ENCODE assay signal across 20 cellular contexts in genomic region chr17:33942414-33942813, GRCh38.
"Had no signal": no experiment of that assay in that cellular context is flagged by ENCODE, and none has a peak within 500 bp of the region (broad histone marks: within the 10 kb centered on the region; RNA-seq: fewer than 3 reads in every experiment).

No MANE protein-coding gene starts in this region.

- H3K27ac ChIP-seq: epithelial cell of prostate, lower lobe of right lung, right lobe of liver, tibial nerve had no signal

- DNase-seq: activated B cell treated with CpG ODN at 0.5 μM for 24 hours; activated CD4-positive, alpha-beta T cell treated with anti-CD3 and anti-CD28 coated beads, Interleukin-2, amount 50 U/mL, for 1 hour; activated CD8-positive, alpha-beta T cell treated with anti-CD3 and anti-CD28 coated beads for 36 hours; activated naive CD8-positive, alpha-beta T cell treated with anti-CD3 and anti-CD28 coated beads, Interleukin-2, amount 50 U/mL, for 24 hours; activated T-cell treated with anti-CD3 and anti-CD28 coated beads, Interleukin-2, amount 50 U/mL, for 48 hours; amygdala; dermis blood vessel endothelial cell; effector CD4-positive, alpha-beta T cell; hippocampal formation; immature natural killer cell; kidney; left colon; lower lobe of right lung; mesenchymal stem cell; natural killer cell; right lobe of liver; stimulated activated CD4-positive, alpha-beta T cell treated with anti-CD3 and anti-CD28 coated beads, Interleukin-2, amount 100 ng/mL, for 48 hours; stimulated activated naive CD4-positive, alpha-beta T cell treated with Interleukin-2 at 50 U/mL for 16 hours had no signal

- H3K4me3 ChIP-seq: lower lobe of right lung, right lobe of liver, tibial nerve had no signal

- H3K9me3 ChIP-seq: lower lobe of right lung, right lobe of liver, tibial nerve had no signal

- H3K36me3 ChIP-seq: lower lobe of right lung, right lobe of liver, tibial nerve had no signal

- H3K4me1 ChIP-seq: lower lobe of right lung, right lobe of liver, tibial nerve had no signal

- H3K27me3 ChIP-seq: right lobe of liver, tibial nerve had no signal
